9 cellular contexts compared by ENCODE assay signal in genomic region chr20:23636182-23636907, GRCh38. TPM values are rescaled to one million over a fixed set of nuclear protein-coding genes. Genes with fewer than 3 reads are reported as not detected.
DNase-seq lines count a peak whose midpoint lies in the region; ATAC-seq, FAIRE-seq and TF ChIP-seq lines count a peak whose summit lies in the region.
"Had no signal": no experiment of that assay in that cellular context is flagged by ENCODE, and none has a peak within 500 bp of the region (broad histone marks: within the 10 kb centered on the region; RNA-seq: fewer than 3 reads in every experiment).

No MANE protein-coding gene starts in this region.

- CTCF ChIA-PET in IMR-90 (lab: Yijun Ruan, JAX) = no interaction called here
- CTCF ChIA-PET in HepG2 (lab: Yijun Ruan, JAX; ENCODE audit: low intra/inter-chr PET ratio, low total read pairs) = interaction anchor here (0.9 kb wide), 1 partner anchor 32 kb away, joined by 3 read pairs; no protein-coding TSS in a partner anchor

- POLR2A ChIA-PET in IMR-90 (lab: Charles Lee; ENCODE audit: unreplicated experiment) = no interaction called here
- POLR2A ChIA-PET in HepG2 (lab: Yijun Ruan, JAX) = interaction anchor here (0.8 to 18.0 kb wide), 15 partner anchors 7 to 286 kb away, joined by 3 to 543 read pairs (median 11); partner anchors contain the start of genes GZF1, NAPB and NXT1

- peak overlapping the region; percentile 90 for H3K4me2 ChIP-seq in IMR-90 (ENCODE audit: low read depth, low read length)
- peak overlapping the region; percentile 94 for H3K4me2 ChIP-seq in HepG2 (ENCODE audit: low read depth, low read length)

- no peak overlapping the region for H2AK9ac ChIP-seq in IMR-90 (replicated peaks; ENCODE audit: low read depth, low read length, poor library complexity)

- H3K4ac ChIP-seq in IMR-90 (ENCODE audit: low read depth, low read length) = no peak overlapping the region

- H2AK5ac ChIP-seq in IMR-90 (ENCODE audit: low read depth, low read length) = no peak overlapping the region; the same call in 1 of the 2 replicates

- TF ChIP-seq EP300 in HepG2 (IDR thresholded peaks at IDR 0.05; ENCODE audit: low read depth in 2 of 2, low read length in 2 of 2) (no peak), HepG2 (CRISPR knock-in tag; IDR thresholded peaks at IDR 0.05; ENCODE audit: borderline replicate concordance) (no peak)

- H3K9me1 ChIP-seq in IMR-90 (ENCODE audit: insufficient read depth, low read length) = peaks cover 6% of the 10 kb centered on the region; the same call in 1 of the 2 replicates

- H3K36me3 ChIP-seq in IMR-90 (ENCODE audit: control insufficient read depth, insufficient read depth, low read length) (peaks cover 16% of the 10 kb centered on the region), breast epithelium (no peaks in the 10 kb centered on the region), HepG2 (replicated peaks in 1 of 2; ENCODE audit: control insufficient read depth in 1 of 2, insufficient read depth in 2 of 2, low read length in 2 of 2) (peaks cover 12 to 20% of the 10 kb centered on the region in 2 experiments), subcutaneous abdominal adipose tissue (ENCODE audit: control insufficient read depth in 5 of 5, insufficient read depth in 5 of 5, low read length in 5 of 5) (peaks cover 0 to 37% (median 32%) of the 10 kb centered on the region in 5 donors)

- H3K9me3 ChIP-seq in IMR-90 (ENCODE audit: control insufficient read depth, insufficient read depth, low read length) (no peaks in the 10 kb centered on the region), breast epithelium (no peaks in the 10 kb centered on the region), HepG2 (ENCODE audit: low read length) (no peaks in the 10 kb centered on the region), subcutaneous abdominal adipose tissue (ENCODE audit: control insufficient read depth in 5 of 5, low read length in 5 of 5) (no peaks in the 10 kb centered on the region)

- H3K4me1 ChIP-seq in IMR-90 (ENCODE audit: control insufficient read depth, insufficient read depth, low read length) = peaks cover 8% of the 10 kb centered on the region
- H3K4me1 ChIP-seq in breast epithelium = peaks cover 7 to 13% of the 10 kb centered on the region in 2 donors
- H3K4me1 ChIP-seq in HepG2 (ENCODE audit: insufficient read depth, low read length) = peaks cover 87% of the 10 kb centered on the region
- peaks cover 14 to 66% (median 52%) of the 10 kb centered on the region in 5 donors for H3K4me1 ChIP-seq in subcutaneous abdominal adipose tissue (ENCODE audit: control insufficient read depth in 5 of 5, insufficient read depth in 5 of 5, low read length in 5 of 5)

- ATAC-seq in IMR-90 (ENCODE audit: low read depth) (no peak), HepG2 (peak; percentile 3; the same call in 1 of the 3 replicates)

- peaks cover 29% of the 10 kb centered on the region for H3K79me2 ChIP-seq in HepG2 (ENCODE audit: insufficient read depth, low read length)

- no CpG with 5 or more reads among the region's 19 CpGs for WGBS in IMR-90 (ENCODE audit: extremely low coverage in 2 of 2, insufficient read length in 1 of 2), 2 experiments
- 14% methylated on average over 19 of the region's 19 CpGs for WGBS in HepG2 (ENCODE audit: low lambda C conversion rate)

- no peak overlapping the region for H2BK5ac ChIP-seq in IMR-90 (ENCODE audit: low read depth, low read length, poor library complexity, severe bottlenecking)

- no peak overlapping the region for H3K56ac ChIP-seq in IMR-90 (ENCODE audit: extremely low read depth, insufficient read depth, low read length)

- H3K27ac ChIP-seq in IMR-90 (ENCODE audit: insufficient read depth, low read length) = no peak overlapping the region
- H3K27ac ChIP-seq in breast epithelium = peak overlapping the region; percentile 90 to 93
- peak overlapping the region; percentile 91 for H3K27ac ChIP-seq in HepG2 (ENCODE audit: extremely low read length, insufficient read depth, low read length)
- peak overlapping the region; percentile 81 for H3K27ac ChIP-seq in subcutaneous abdominal adipose tissue (ENCODE audit: low read depth, low read length)

- TF ChIP-seq CTCF in IMR-90 (conservative IDR thresholded peaks at IDR 0.05; ENCODE audit: low read depth, low read length) = no peak
- no peak for TF ChIP-seq CTCF in breast epithelium (IDR thresholded peaks at IDR 0.05)
- TF ChIP-seq CTCF in HepG2 (CRISPR knock-in tag; IDR thresholded peaks at IDR 0.05) = no peak

- in situ Hi-C loops in IMR-90 (cut with MboI; ENCODE audit: low sequenced_read_pairs) (loop anchor here (25.0 kb wide), 2 partner anchors 1626 to 1776 kb away; partner anchors contain the start of gene GINS1), HepG2 (cut with HindIII; ENCODE audit: extremely low pct_ligation_motif_present, low pct_unique_long_range_greater_than_20kb) (loop anchor here (10.0 kb wide), 1 partner anchor 1062 kb away; no protein-coding TSS in a partner anchor)

- H2AFZ ChIP-seq in IMR-90 (replicated peaks; ENCODE audit: low read length, poor library complexity) (no peak overlapping the region), HepG2 (ENCODE audit: low read length) (no peak overlapping the region)

- H3K27me3 ChIP-seq in IMR-90 (ENCODE audit: control insufficient read depth, insufficient read depth, low read length) = no peaks in the 10 kb centered on the region
- H3K27me3 ChIP-seq in breast epithelium = no peaks in the 10 kb centered on the region
- no peaks in the 10 kb centered on the region; a peak in 1 of 5 replicates for H3K27me3 ChIP-seq in HepG2 (ENCODE audit: control insufficient read depth in 1 of 2, insufficient read depth in 2 of 2, low read length in 2 of 2)
- H3K27me3 ChIP-seq in subcutaneous abdominal adipose tissue (ENCODE audit: control insufficient read depth in 5 of 5, insufficient read depth in 4 of 5, low read length in 5 of 5) = no peaks in the 10 kb centered on the region

- peaks cover 17 to 29% of the 10 kb centered on the region in 2 experiments for H3K79me1 ChIP-seq in IMR-90 (ENCODE audit: low read depth in 1 of 2, low read length in 2 of 2)

- H3K23ac ChIP-seq in IMR-90 (ENCODE audit: low read depth, low read length) = no peak overlapping the region

- DNase-seq in IMR-90 (no peak), breast epithelium (ENCODE audit: low spot score in 2 of 2) (no peak), HepG2 (ENCODE audit: low spot score) (no peak), foreskin melanocyte (no peak), NCI-H526 treated with DMSO at 0.1 percent for 48 hours (lab: John Stamatoyannopoulos, UW) (no peak)
- DNase-seq in activated naive CD4-positive, alpha-beta T cell treated with anti-CD3 and anti-CD28 coated beads, Interleukin-2, amount 50 U/mL, for 16 hours = no peak
- DNase-seq in effector CD8-positive, alpha-beta T cell (lab: John Stamatoyannopoulos, UW) = no peak
- DNase-seq: stimulated activated CD4-positive, alpha-beta T cell treated with anti-CD3 and anti-CD28 coated beads, Interleukin-2, amount 100 ng/mL, for 24 hours had no signal

- peak; percentile 18 for FAIRE-seq in HepG2 (lab: Jason Lieb, UNC)

- H2BK15ac ChIP-seq in IMR-90 (ENCODE audit: low read depth, low read length) = no peak overlapping the region

- H3K18ac ChIP-seq in IMR-90 (ENCODE audit: low read depth, low read length) = no peak overlapping the region

- no peak for TF ChIP-seq RAD21 in IMR-90 (IDR thresholded peaks at IDR 0.05; ENCODE audit: low read length)
- TF ChIP-seq RAD21 in HepG2 (CRISPR knock-in tag; IDR thresholded peaks at IDR 0.05) = no peak

- no TSS peak for BruUV-seq in IMR-90 (replicated peaks; lab: Mats Ljungman, UMichigan)
- BruUV-seq in HepG2 (replicated peaks; lab: Mats Ljungman, UMichigan) = TSS peak; percentile 66

- no peak overlapping the region for H4K8ac ChIP-seq in IMR-90 (ENCODE audit: low read depth in 2 of 2, low read length in 2 of 2)

- no peak overlapping the region for H3K14ac ChIP-seq in IMR-90 (replicated peaks; ENCODE audit: low read depth, low read length)

- TF ChIP-seq POLR2A in IMR-90 (IDR thresholded peaks at IDR 0.05; ENCODE audit: low read depth, low read length) (no peak), breast epithelium (IDR thresholded peaks at IDR 0.05) (no peak), HepG2 (IDR thresholded peaks at IDR 0.05; ENCODE audit: insufficient read depth in 1 of 2, low read depth in 2 of 2, low read length in 2 of 2) (peak; percentile 18 to 23; a peak in 2 of 4 replicates)

- no peak overlapping the region for H4K91ac ChIP-seq in IMR-90 (ENCODE audit: insufficient read depth, low read depth, low read length)

- intact Hi-C loops in IMR-90 (cut with micrococcal nuclease) (loop anchor here (5.0 kb wide), 1 partner anchor 274 kb away; the partner anchor contains the start of gene GZF1), breast epithelium (cut with DNase I; ENCODE audit: low total_unique reads) (no loop called here), HepG2 (cut with micrococcal nuclease; ENCODE audit: unreplicated experiment) (no loop called here)

- H3K9ac ChIP-seq in IMR-90 (ENCODE audit: low read depth, low read length) (peak overlapping the region; percentile 96), HepG2 (ENCODE audit: insufficient read depth, low read depth, low read length) (peak overlapping the region; percentile 97), subcutaneous abdominal adipose tissue (ENCODE audit: low read length in 5 of 5) (peak overlapping the region; percentile 22 to 87 (median 84))

- dilution Hi-C loops in IMR-90 (cut with HindIII; ENCODE audit: low sequenced_read_pairs, unreplicated experiment) = no loop called here

- no peak overlapping the region for H2BK120ac ChIP-seq in IMR-90 (ENCODE audit: low read depth, low read length)

- H3K4me3 ChIP-seq in IMR-90 (ENCODE audit: insufficient read depth, low read depth, low read length) = peak overlapping the region; percentile 96
- peak overlapping the region; percentile 84 to 96 (median 86) for H3K4me3 ChIP-seq in breast epithelium
- peak overlapping the region; percentile 80 to 93 (median 88) for H3K4me3 ChIP-seq in HepG2 (replicated peaks in 1 of 3; ENCODE audit: insufficient read depth in 1 of 3, low read depth in 2 of 3, low read length in 3 of 3)
- H3K4me3 ChIP-seq in subcutaneous abdominal adipose tissue (ENCODE audit: low read depth in 1 of 5, low read length in 5 of 5) = peak overlapping the region; percentile 73 to 89 (median 87)

- H4K5ac ChIP-seq in IMR-90 (ENCODE audit: low read depth, low read length) = no peak overlapping the region

- no peak overlapping the region for H2BK20ac ChIP-seq in IMR-90 (ENCODE audit: low read depth, low read length)

- peaks cover 6% of the 10 kb centered on the region; the same call in 1 of the 2 replicates for H4K20me1 ChIP-seq in IMR-90 (ENCODE audit: insufficient read depth, low read length)
- peaks cover 15% of the 10 kb centered on the region; the same call in 1 of the 2 replicates for H4K20me1 ChIP-seq in HepG2 (ENCODE audit: insufficient read depth, low read length)

RNA-seq across cellular contexts. Expression of gene CST3, which starts 1.4 kb away (rescaled TPM):
- total RNA-seq in IMR-90 (2012; rRNA removed) (26.0 and 30.8 TPM in 2 replicates), breast epithelium (1,000 to 10,000 TPM in 1 of 3 donors, 100 to 1,000 TPM in 2; 498 to 1,982 (median 699) TPM), HepG2 (2016; rRNA removed; fragmentation: Illumina TruSeq; extraction: Trizol) (300 and 690 TPM in 2 replicates)
- polyA plus RNA-seq in IMR-90 (2012; rRNA removed) (471 and 531 TPM in 2 replicates), HepG2 (2011; rRNA removed) (1,005 and 1,077 TPM in 2 replicates)
- 592 and 818 TPM in 2 replicates for polyA plus RNA-seq in IMR-90 (2012; cell fraction: cytosol; rRNA removed)
- 87.4 and 173 TPM in 2 replicates for polyA plus RNA-seq in IMR-90 (2012; cell fraction: nucleus; rRNA removed; ENCODE audit: low replicate concordance)
- 306 and 400 TPM in 2 replicates for total RNA-seq in HepG2 (2016; cell fraction: cytosol; rRNA removed; fragmentation: Illumina TruSeq; extraction: Trizol; ENCODE audit: low read depth)
- total RNA-seq in HepG2 (2016; cell fraction: insoluble cytoplasmic fraction; rRNA removed; fragmentation: Illumina TruSeq; extraction: Trizol) = 277 and 657 TPM in 2 replicates
- total RNA-seq in HepG2 (2016; cell fraction: membrane; rRNA removed; fragmentation: Illumina TruSeq; extraction: Trizol) = 267 and 341 TPM in 2 replicates
- total RNA-seq in HepG2 (2016; cell fraction: nucleus; rRNA removed; fragmentation: Illumina TruSeq; extraction: Trizol) = 478 and 575 TPM in 2 replicates
- 827 and 1,616 TPM in 2 replicates for polyA plus RNA-seq in HepG2 (2011; cell fraction: cytosol; rRNA removed)
- 530 and 563 TPM in 2 replicates for polyA plus RNA-seq in HepG2 (2011; cell fraction: nucleus; rRNA removed)
- 560 and 584 TPM in 2 replicates for polyA plus RNA-seq in HepG2 (2012)
- polyA plus RNA-seq in HepG2 (2016; cell fraction: cytosol; fragmentation: Illumina TruSeq; extraction: Trizol; ENCODE audit: low read depth) = 569 and 650 TPM in 2 replicates
- 435 and 510 TPM in 2 replicates for polyA plus RNA-seq in HepG2 (2016; cell fraction: insoluble cytoplasmic fraction; fragmentation: Illumina TruSeq; extraction: Trizol; ENCODE audit: low read depth)
- 388 and 429 TPM in 2 replicates for polyA plus RNA-seq in HepG2 (2016; cell fraction: membrane; fragmentation: Illumina TruSeq; extraction: Trizol; ENCODE audit: low read depth)
- polyA plus RNA-seq in HepG2 (2016; cell fraction: nucleus; fragmentation: Illumina TruSeq; extraction: Trizol; ENCODE audit: insufficient read depth, low read depth) = 1,429 and 1,592 TPM in 2 replicates
- 60.4 and 1,528 TPM in 2 replicates for polyA minus RNA-seq in HepG2 (2011; rRNA and poly(A)+ RNA removed; ENCODE audit: low replicate concordance)
- 688 and 730 TPM in 2 replicates for polyA minus RNA-seq in HepG2 (2011; cell fraction: cytosol; rRNA and poly(A)+ RNA removed)
- 130 and 153 TPM in 2 replicates for polyA minus RNA-seq in HepG2 (2011; cell fraction: nucleus; rRNA and poly(A)+ RNA removed)

RNA-seq across cellular contexts. Expression of gene CST9, which starts 30.6 kb away (rescaled TPM):
- total RNA-seq in IMR-90 (2012; rRNA removed) (not detected in 2 replicates), breast epithelium (1 to 10 TPM in 1 of 3 donors, not detected in 2; 2.3 TPM), HepG2 (2016; rRNA removed; fragmentation: Illumina TruSeq; extraction: Trizol) (0.07 TPM in 1 of 2 replicates, not detected in the other)
- polyA plus RNA-seq in IMR-90 (2012; rRNA removed) (not detected in 2 replicates), HepG2 (2011; rRNA removed) (not detected in 2 replicates)
- polyA plus RNA-seq in IMR-90 (2012; cell fraction: cytosol; rRNA removed) = not detected in 2 replicates
- not detected in 2 replicates for polyA plus RNA-seq in IMR-90 (2012; cell fraction: nucleus; rRNA removed; ENCODE audit: low replicate concordance)
- not detected in 2 replicates for total RNA-seq in HepG2 (2016; cell fraction: cytosol; rRNA removed; fragmentation: Illumina TruSeq; extraction: Trizol; ENCODE audit: low read depth)
- total RNA-seq in HepG2 (2016; cell fraction: insoluble cytoplasmic fraction; rRNA removed; fragmentation: Illumina TruSeq; extraction: Trizol) = not detected in 2 replicates
- not detected in 2 replicates for total RNA-seq in HepG2 (2016; cell fraction: membrane; rRNA removed; fragmentation: Illumina TruSeq; extraction: Trizol)
- not detected in 2 replicates for total RNA-seq in HepG2 (2016; cell fraction: nucleus; rRNA removed; fragmentation: Illumina TruSeq; extraction: Trizol)
- polyA plus RNA-seq in HepG2 (2011; cell fraction: cytosol; rRNA removed) = not detected in 2 replicates
- not detected in 2 replicates for polyA plus RNA-seq in HepG2 (2011; cell fraction: nucleus; rRNA removed)
- polyA plus RNA-seq in HepG2 (2012) = not detected in 2 replicates
- not detected in 2 replicates for polyA plus RNA-seq in HepG2 (2016; cell fraction: cytosol; fragmentation: Illumina TruSeq; extraction: Trizol; ENCODE audit: low read depth)
- polyA plus RNA-seq in HepG2 (2016; cell fraction: insoluble cytoplasmic fraction; fragmentation: Illumina TruSeq; extraction: Trizol; ENCODE audit: low read depth) = not detected in 2 replicates
- polyA plus RNA-seq in HepG2 (2016; cell fraction: membrane; fragmentation: Illumina TruSeq; extraction: Trizol; ENCODE audit: low read depth) = not detected in 2 replicates
- not detected in 2 replicates for polyA plus RNA-seq in HepG2 (2016; cell fraction: nucleus; fragmentation: Illumina TruSeq; extraction: Trizol; ENCODE audit: insufficient read depth, low read depth)
- not detected in 2 replicates for polyA minus RNA-seq in HepG2 (2011; rRNA and poly(A)+ RNA removed; ENCODE audit: low replicate concordance)
- not detected in 2 replicates for polyA minus RNA-seq in HepG2 (2011; cell fraction: cytosol; rRNA and poly(A)+ RNA removed)
- polyA minus RNA-seq in HepG2 (2011; cell fraction: nucleus; rRNA and poly(A)+ RNA removed) = 0.25 TPM in 1 of 2 replicates, not detected in the other

RNA-seq across cellular contexts. Expression of gene CST4, which starts 52.5 kb away (rescaled TPM):
- total RNA-seq in IMR-90 (2012; rRNA removed) (not detected in 2 replicates), breast epithelium (not detected), HepG2 (2016; rRNA removed; fragmentation: Illumina TruSeq; extraction: Trizol) (not detected in 2 replicates)
- polyA plus RNA-seq in IMR-90 (2012; rRNA removed) (not detected in 2 replicates), HepG2 (2011; rRNA removed) (0.16 TPM in 1 of 2 replicates, not detected in the other)
- polyA plus RNA-seq in IMR-90 (2012; cell fraction: cytosol; rRNA removed) = not detected in 2 replicates
- not detected in 2 replicates for polyA plus RNA-seq in IMR-90 (2012; cell fraction: nucleus; rRNA removed; ENCODE audit: low replicate concordance)
- not detected in 2 replicates for total RNA-seq in HepG2 (2016; cell fraction: cytosol; rRNA removed; fragmentation: Illumina TruSeq; extraction: Trizol; ENCODE audit: low read depth)
- not detected in 2 replicates for total RNA-seq in HepG2 (2016; cell fraction: insoluble cytoplasmic fraction; rRNA removed; fragmentation: Illumina TruSeq; extraction: Trizol)
- total RNA-seq in HepG2 (2016; cell fraction: membrane; rRNA removed; fragmentation: Illumina TruSeq; extraction: Trizol) = not detected in 2 replicates
- total RNA-seq in HepG2 (2016; cell fraction: nucleus; rRNA removed; fragmentation: Illumina TruSeq; extraction: Trizol) = not detected in 2 replicates
- polyA plus RNA-seq in HepG2 (2011; cell fraction: cytosol; rRNA removed) = not detected in 2 replicates
- not detected in 2 replicates for polyA plus RNA-seq in HepG2 (2011; cell fraction: nucleus; rRNA removed)
- polyA plus RNA-seq in HepG2 (2012) = not detected in 2 replicates
- not detected in 2 replicates for polyA plus RNA-seq in HepG2 (2016; cell fraction: cytosol; fragmentation: Illumina TruSeq; extraction: Trizol; ENCODE audit: low read depth)
- not detected in 2 replicates for polyA plus RNA-seq in HepG2 (2016; cell fraction: insoluble cytoplasmic fraction; fragmentation: Illumina TruSeq; extraction: Trizol; ENCODE audit: low read depth)
- not detected in 2 replicates for polyA plus RNA-seq in HepG2 (2016; cell fraction: membrane; fragmentation: Illumina TruSeq; extraction: Trizol; ENCODE audit: low read depth)
- polyA plus RNA-seq in HepG2 (2016; cell fraction: nucleus; fragmentation: Illumina TruSeq; extraction: Trizol; ENCODE audit: insufficient read depth, low read depth) = not detected in 2 replicates
- polyA minus RNA-seq in HepG2 (2011; rRNA and poly(A)+ RNA removed; ENCODE audit: low replicate concordance) = not detected in 2 replicates
- not detected in 2 replicates for polyA minus RNA-seq in HepG2 (2011; cell fraction: cytosol; rRNA and poly(A)+ RNA removed)
- polyA minus RNA-seq in HepG2 (2011; cell fraction: nucleus; rRNA and poly(A)+ RNA removed) = not detected in 2 replicates

Comparison
In these comparisons a context has a peak if more than half of its experiments do, and no peak if none do; other contexts are left out.
1. POLR2A ChIP-seq: peak in HepG2 (2 of 2); none in IMR-90 (single experiment) and breast epithelium (single experiment).
2. Peak in every context shown above with its lines, with median percentiles within 50 percentile points of each other: H3K4me3 ChIP-seq and H3K9ac ChIP-seq.